13 cellular contexts compared by ENCODE assay signal in genomic region chr6:36351152-36351571, GRCh38. TPM values are rescaled to one million over a fixed set of nuclear protein-coding genes. Genes with fewer than 3 reads are reported as not detected.
DNase-seq lines count a peak whose midpoint lies in the region; ATAC-seq, FAIRE-seq and TF ChIP-seq lines count a peak whose summit lies in the region.
"Had no signal": no experiment of that assay in that cellular context is flagged by ENCODE, and none has a peak within 500 bp of the region (broad histone marks: within the 10 kb centered on the region; RNA-seq: fewer than 3 reads in every experiment).

No MANE protein-coding gene starts in this region.

- H3K36me3 Mint-ChIP-seq in type B pancreatic cell, result no peaks in the 10 kb centered on the region
- H3K36me3 Mint-ChIP-seq in activated CD8-positive, alpha-beta T cell treated with anti-CD3 and anti-CD28 coated beads for 36 hours (ENCODE audit: low read depth), result no peaks in the 10 kb centered on the region

- H4K20me1 ChIP-seq in K562 (replicated peaks; ENCODE audit: control insufficient read depth, insufficient read depth, low read length), result peaks cover 9% of the 10 kb centered on the region; the same call in 1 of the 2 replicates

- peak overlapping the region; percentile 65 for H3K27ac ChIP-seq in cardiac muscle cell
- H3K27ac ChIP-seq in K562 (ENCODE audit: extremely low read depth, low read depth, low read length), result no peak overlapping the region
- H3K27ac ChIP-seq in left lung, result peak overlapping the region in 1 of 2 donors; percentile 39
- no peak overlapping the region for H3K27ac ChIP-seq in RWPE1
- H3K27ac ChIP-seq: 22Rv1 had no signal

- H3K4me1 ChIP-seq in cardiac muscle cell (ENCODE audit: low read depth) (peaks cover 21% of the 10 kb centered on the region), K562 (replicated peaks in 1 of 2; ENCODE audit: control insufficient read depth in 2 of 2, insufficient read depth in 2 of 2, low read length in 2 of 2) (peaks cover 25 to 32% of the 10 kb centered on the region in 2 experiments), left lung (peaks cover 4% of the 10 kb centered on the region in 2 donors), BE2C (peaks cover 9% of the 10 kb centered on the region; the same call in 1 of the 2 replicates)

- TF ChIP-seq CTCF in cardiac muscle cell (IDR thresholded peaks at IDR 0.05; ENCODE audit: low read depth, low read length), result no peak
- TF ChIP-seq CTCF in K562 (IDR thresholded peaks at IDR 0.05 in 2 of 3, conservative IDR thresholded peaks at IDR 0.05 in 1 of 3; ENCODE audit: insufficient read depth in 2 of 3, low read depth in 1 of 3, low read length in 3 of 3), result no peak
- no peak for TF ChIP-seq CTCF in left lung (IDR thresholded peaks at IDR 0.05)
- TF ChIP-seq CTCF in type B pancreatic cell (conservative IDR thresholded peaks at IDR 0.05), result no peak
- no peak for TF ChIP-seq CTCF in activated CD8-positive, alpha-beta T cell treated with anti-CD3 and anti-CD28 coated beads for 36 hours (IDR thresholded peaks at IDR 0.05)
- no peak for TF ChIP-seq CTCF in RWPE1 (conservative IDR thresholded peaks at IDR 0.05; ENCODE audit: low read depth)
- TF ChIP-seq CTCF in BE2C (IDR thresholded peaks at IDR 0.05; ENCODE audit: low read depth, low read length), result no peak

- H3K27me3 ChIP-seq in cardiac muscle cell, result no peaks in the 10 kb centered on the region
- H3K27me3 ChIP-seq in K562 (ENCODE audit: control insufficient read depth in 2 of 2, insufficient read depth in 2 of 2, low read length in 2 of 2), result no peaks in the 10 kb centered on the region
- H3K27me3 ChIP-seq in left lung, result no peaks in the 10 kb centered on the region
- H3K27me3 ChIP-seq in BE2C, result no peaks in the 10 kb centered on the region

- in situ Hi-C loops in K562 (cut with MboI), result no loop called here

- no peak overlapping the region for H2AFZ ChIP-seq in K562 (ENCODE audit: low read depth, low read length)

- ATAC-seq in Right ventricle myocardium inferior (no peak), K562 (peak; percentile 72), left lung (peak; percentile 34)
- no peak for ATAC-seq in activated CD8-positive, alpha-beta T cell treated with anti-CD3 and anti-CD28 coated beads for 36 hours
- ATAC-seq: esophagus mucosa had no signal

- no peak for FAIRE-seq in K562 (lab: Jason Lieb, UNC)

- H3K4me3 ChIP-seq in cardiac muscle cell, result no peak overlapping the region
- no peak overlapping the region for H3K4me3 ChIP-seq in K562
- H3K4me3 ChIP-seq in left lung, result no peak overlapping the region
- H3K4me3 ChIP-seq in BE2C (ENCODE audit: low read depth, low read length), result no peak overlapping the region

- CTCF ChIA-PET in K562 (lab: Yijun Ruan, JAX; ENCODE audit: low intra/inter-chr PET ratio) (no interaction called here), RWPE1 (lab: Yijun Ruan, JAX) (interaction anchor here (1.3 to 1.4 kb wide), 2 partner anchors 10 to 48 kb away, joined by 4 to 5 read pairs; no protein-coding TSS in a partner anchor)
- CTCF ChIA-PET in activated CD8-positive, alpha-beta T cell treated with anti-CD3 and anti-CD28 coated beads for 36 hours (lab: Charles Lee), result interaction anchor here (1.0 to 3.2 kb wide), 3 partner anchors 9 to 256 kb away, joined by 4 to 19 read pairs (median 10); no protein-coding TSS in a partner anchor

- no peaks in the 10 kb centered on the region for H3K79me2 ChIP-seq in K562 (ENCODE audit: control insufficient read depth, insufficient read depth, low read length)

- POLR2A ChIA-PET in K562 (lab: Yijun Ruan, JAX) (interaction anchor here (0.6 to 2.2 kb wide), 12 partner anchors 10 to 387 kb away, joined by 3 to 20 read pairs (median 3); partner anchors contain the start of gene BNIP5), RWPE1 (lab: Yijun Ruan, JAX; ENCODE audit: low non-redundant PET) (no interaction called here)
- POLR2A ChIA-PET in activated CD8-positive, alpha-beta T cell treated with anti-CD3 and anti-CD28 coated beads for 36 hours (lab: Charles Lee), result no interaction called here

- H3K4me1 Mint-ChIP-seq in type B pancreatic cell (ENCODE audit: unreplicated experiment), result peaks cover 20% of the 10 kb centered on the region
- H3K4me1 Mint-ChIP-seq in activated CD8-positive, alpha-beta T cell treated with anti-CD3 and anti-CD28 coated beads for 36 hours (ENCODE audit: low read depth), result peaks cover 5% of the 10 kb centered on the region

- no TSS peak for BruUV-seq in K562 (replicated peaks; lab: Mats Ljungman, UMichigan)

- H3K9me3 ChIP-seq in cardiac muscle cell (ENCODE audit: low read depth), result no peaks in the 10 kb centered on the region
- H3K9me3 ChIP-seq in K562 (replicated peaks; ENCODE audit: control insufficient read depth, insufficient read depth, low read depth, low read length), result peaks cover 5% of the 10 kb centered on the region; the same call in 1 of the 2 replicates
- H3K9me3 ChIP-seq in left lung, result peaks cover 0 to 2% of the 10 kb centered on the region in 2 donors
- no peaks in the 10 kb centered on the region for H3K9me3 ChIP-seq in BE2C

- H3K9ac ChIP-seq in K562 (ENCODE audit: insufficient read depth in 1 of 2, low read depth in 2 of 2, low read length in 2 of 2), result no peak overlapping the region

- no peak for TF ChIP-seq RAD21 in K562 (CRISPR knock-in tag; conservative IDR thresholded peaks at IDR 0.05 in 1 of 2, IDR thresholded peaks at IDR 0.05 in 1 of 2)

- peak overlapping the region; percentile 8; the same call in 1 of the 2 replicates for H3K4me2 ChIP-seq in K562 (ENCODE audit: insufficient read depth, low read length)

- TF ChIP-seq POLR2A in K562 (conservative IDR thresholded peaks at IDR 0.05), result no peak

- TF ChIP-seq EP300 in K562 (IDR thresholded peaks at IDR 0.05; ENCODE audit: low read length), result no peak

- peaks cover 12% of the 10 kb centered on the region for H3K9me3 Mint-ChIP-seq in type B pancreatic cell
- no peaks in the 10 kb centered on the region for H3K9me3 Mint-ChIP-seq in activated CD8-positive, alpha-beta T cell treated with anti-CD3 and anti-CD28 coated beads for 36 hours

- no peaks in the 10 kb centered on the region for H3K36me3 ChIP-seq in cardiac muscle cell
- no peaks in the 10 kb centered on the region for H3K36me3 ChIP-seq in K562 (ENCODE audit: control insufficient read depth, insufficient read depth, low read length)
- no peaks in the 10 kb centered on the region for H3K36me3 ChIP-seq in left lung
- H3K36me3 ChIP-seq in BE2C, result no peaks in the 10 kb centered on the region

- WGBS in K562 (ENCODE audit: insufficient coverage, low coverage, missing lambda C conversion rate), result 0% methylated on average over 5 of the region's 5 CpGs

- H3K9me1 ChIP-seq in K562 (ENCODE audit: control insufficient read depth, insufficient read depth, low read length), result no peaks in the 10 kb centered on the region

- no peak overlapping the region for H3K4me3 Mint-ChIP-seq in type B pancreatic cell
- no peak overlapping the region for H3K4me3 Mint-ChIP-seq in activated CD8-positive, alpha-beta T cell treated with anti-CD3 and anti-CD28 coated beads for 36 hours
- H3K4me3 Mint-ChIP-seq: activated CD4-positive, alpha-beta T cell treated with anti-CD3 and anti-CD28 coated beads, Interleukin-2, amount 10 ng/mL, durations not matched to agents 24 days and 14 days had no signal

- DNase-seq in cardiac muscle cell (ENCODE audit: low read depth in 1 of 2, low spot score in 1 of 2), result peak in 1 of 2 donors; percentile 91
- no peak for DNase-seq in Right ventricle myocardium inferior (ENCODE audit: missing footprints)
- peak in 2 of 4 experiments; percentile 54 to 66 for DNase-seq in K562 (ENCODE audit: extremely low read depth in 1 of 4, low spot score in 3 of 4)
- no peak for DNase-seq in left lung
- DNase-seq in type B pancreatic cell (ENCODE audit: extremely low spot score, unreplicated experiment), result no peak
- DNase-seq in activated CD8-positive, alpha-beta T cell treated with anti-CD3 and anti-CD28 coated beads for 36 hours, result no peak
- no peak for DNase-seq in RWPE1 (ENCODE audit: low spot score)
- DNase-seq in BE2C, result no peak
- DNase-seq: activated CD4-positive, alpha-beta T cell treated with anti-CD3 and anti-CD28 coated beads, Interleukin-2, amount 10 ng/mL, durations not matched to agents 24 days and 14 days; NCI-H2081; NK-92 treated with Interleukin-12 subunit alpha and Interleukin-12 subunit beta, amount 100 ng/mL, for 24 hours had no signal

- H3K27me3 Mint-ChIP-seq in type B pancreatic cell, result no peaks in the 10 kb centered on the region
- H3K27me3 Mint-ChIP-seq in activated CD8-positive, alpha-beta T cell treated with anti-CD3 and anti-CD28 coated beads for 36 hours, result peaks cover 2% of the 10 kb centered on the region

- H3K27ac Mint-ChIP-seq in type B pancreatic cell, result peak overlapping the region; percentile 47
- no peak overlapping the region for H3K27ac Mint-ChIP-seq in activated CD8-positive, alpha-beta T cell treated with anti-CD3 and anti-CD28 coated beads for 36 hours
- H3K27ac Mint-ChIP-seq: activated CD4-positive, alpha-beta T cell treated with anti-CD3 and anti-CD28 coated beads, Interleukin-2, amount 10 ng/mL, durations not matched to agents 24 days and 14 days had no signal

- intact Hi-C loops in Right ventricle myocardium inferior (cut with DNase I), result no loop called here
- intact Hi-C loops in K562 (cut with micrococcal nuclease), result no loop called here
- intact Hi-C loops in left lung (cut with DNase I), result no loop called here
- intact Hi-C loops in activated CD8-positive, alpha-beta T cell treated with anti-CD3 and anti-CD28 coated beads for 36 hours (cut with micrococcal nuclease), result no loop called here

RNA-seq across cellular contexts. Expression of gene BNIP5, which starts 14.5 kb away (rescaled TPM):
- total RNA-seq in cardiac muscle cell (0.12 TPM in 1 of 2 replicates, not detected in the other), Right ventricle myocardium inferior (not detected), K562 (2014; rRNA removed) (not detected in 2 replicates), K562 (2014; rRNA removed; fragmentation: Illumina TruSeq; extraction: Trizol) (not detected in 2 replicates), K562 (2015; rRNA removed; fragmentation: Illumina TruSeq; extraction: Trizol) (not detected in 2 replicates), K562 (2021) (not detected in 2 replicates), left lung (under 1 TPM in 1 of 2 donors, not detected in 1; 0.26 TPM), type B pancreatic cell (ENCODE audit: low replicate concordance) (1.4 and 2.1 TPM in 2 replicates)
- polyA plus RNA-seq in cardiac muscle cell (not detected in 2 replicates), K562 (2011; rRNA removed) (not detected in 2 replicates), K562 (2014; fragmentation: Illumina TruSeq; extraction: Trizol) (not detected in 2 replicates), K562 (2014; fragmentation: Nextera tagmentation; extraction: Ambion mirVana) (not detected), K562 (2014; rRNA removed) (not detected in 2 replicates)
- total RNA-seq in K562 (2011; cell fraction: chromatin; rRNA removed; ENCODE audit: low replicate concordance), result not detected in 2 replicates
- total RNA-seq in K562 (2011; cell fraction: nucleolus; rRNA removed), result not detected in 2 replicates
- total RNA-seq in K562 (2011; cell fraction: nucleoplasm; rRNA removed), result not detected in 2 replicates
- polyA plus RNA-seq in K562 (2011; cell fraction: cytosol; rRNA removed), result not detected in 2 replicates
- not detected in 2 replicates for polyA plus RNA-seq in K562 (2011; cell fraction: nucleus; rRNA removed)
- not detected in 2 replicates for polyA plus RNA-seq in K562 (2012)
- not detected in 2 replicates for polyA minus RNA-seq in K562 (2011; rRNA and poly(A)+ RNA removed)
- not detected in 2 replicates for polyA minus RNA-seq in K562 (2011; cell fraction: cytosol; rRNA and poly(A)+ RNA removed)
- polyA minus RNA-seq in K562 (2011; cell fraction: nucleus; rRNA and poly(A)+ RNA removed), result not detected in 2 replicates
- not detected for total RNA-seq in activated CD8-positive, alpha-beta T cell treated with anti-CD3 and anti-CD28 coated beads for 36 hours
- polyA plus RNA-seq in BE2C (2012; ENCODE audit: insufficient read depth, insufficient read length, low read depth), result 0.15 TPM
- total RNA-seq: activated CD4-positive, alpha-beta T cell treated with anti-CD3 and anti-CD28 coated beads, Interleukin-2, amount 10 ng/mL, durations not matched to agents 24 days and 14 days; esophagus mucosa had no signal

RNA-seq across cellular contexts. Expression of gene ETV7, which starts 36.3 kb away (rescaled TPM):
- 0.14 TPM in 1 of 2 replicates, not detected in the other for total RNA-seq in cardiac muscle cell
- polyA plus RNA-seq in cardiac muscle cell, result 0.28 TPM in 1 of 2 replicates, not detected in the other
- total RNA-seq in Right ventricle myocardium inferior, result 0.38 TPM
- total RNA-seq in K562 (2011; cell fraction: chromatin; rRNA removed; ENCODE audit: low replicate concordance), result not detected in 2 replicates
- not detected in 2 replicates for total RNA-seq in K562 (2011; cell fraction: nucleolus; rRNA removed)
- not detected in 2 replicates for total RNA-seq in K562 (2011; cell fraction: nucleoplasm; rRNA removed)
- 0.12 TPM in 1 of 2 replicates, not detected in the other for total RNA-seq in K562 (2014; rRNA removed)
- 0.16 and 0.22 TPM in 2 replicates for total RNA-seq in K562 (2014; rRNA removed; fragmentation: Illumina TruSeq; extraction: Trizol)
- total RNA-seq in K562 (2015; rRNA removed; fragmentation: Illumina TruSeq; extraction: Trizol), result not detected in 2 replicates
- 0.16 and 0.22 TPM in 2 replicates for total RNA-seq in K562 (2021)
- 0.07 TPM in 1 of 2 replicates, not detected in the other for polyA plus RNA-seq in K562 (2011; rRNA removed)
- polyA plus RNA-seq in K562 (2011; cell fraction: cytosol; rRNA removed), result not detected in 2 replicates
- not detected in 2 replicates for polyA plus RNA-seq in K562 (2011; cell fraction: nucleus; rRNA removed)
- polyA plus RNA-seq in K562 (2012), result 0.07 and 0.14 TPM in 2 replicates
- polyA plus RNA-seq in K562 (2014; fragmentation: Illumina TruSeq; extraction: Trizol), result 0.12 and 0.32 TPM in 2 replicates
- under 1 TPM; 0.08 to 0.17 TPM for polyA plus RNA-seq in K562 (2014; fragmentation: Nextera tagmentation; extraction: Ambion mirVana)
- polyA plus RNA-seq in K562 (2014; rRNA removed), result not detected in 2 replicates
- not detected in 2 replicates for polyA minus RNA-seq in K562 (2011; rRNA and poly(A)+ RNA removed)
- polyA minus RNA-seq in K562 (2011; cell fraction: cytosol; rRNA and poly(A)+ RNA removed), result not detected in 2 replicates
- polyA minus RNA-seq in K562 (2011; cell fraction: nucleus; rRNA and poly(A)+ RNA removed), result not detected in 2 replicates
- 1 to 10 TPM; 5.3 to 5.6 TPM for total RNA-seq in left lung
- 1.7 and 3.3 TPM in 2 replicates for total RNA-seq in type B pancreatic cell (ENCODE audit: low replicate concordance)
- under 1 TPM; 0.51 to 0.86 TPM for total RNA-seq in activated CD8-positive, alpha-beta T cell treated with anti-CD3 and anti-CD28 coated beads for 36 hours
- 0.52 TPM for polyA plus RNA-seq in BE2C (2012; ENCODE audit: insufficient read depth, insufficient read length, low read depth)

Comparison
In these comparisons a context has a peak if more than half of its experiments do, and no peak if none do; other contexts are left out.
1. ATAC-seq: peak in K562 (single experiment) and left lung (single experiment); none in Right ventricle myocardium inferior (single experiment) and activated CD8-positive, alpha-beta T cell treated with anti-CD3 and anti-CD28 coated beads for 36 hours (single experiment).